ENCODE assay signal across 24 cellular contexts in the genomic region with DNA sequence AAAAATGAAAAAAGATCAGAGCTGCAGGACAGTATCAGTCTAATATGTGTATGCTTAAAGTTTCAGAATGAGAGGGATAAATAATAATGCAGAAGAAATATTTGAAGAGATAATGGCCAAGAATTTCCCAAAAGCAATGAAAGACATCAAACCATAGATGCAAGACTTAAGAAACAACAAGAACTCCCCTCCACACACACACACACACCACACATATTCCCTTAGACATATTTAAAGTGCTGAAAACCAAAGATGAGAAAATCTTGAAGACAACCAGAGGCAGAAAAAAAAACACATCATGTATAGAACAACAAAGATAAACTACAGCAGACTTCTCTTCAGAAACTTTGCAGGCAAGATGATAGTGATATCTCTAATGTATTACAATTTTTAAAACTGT.
DNase-seq lines count a peak whose midpoint lies in the region; ATAC-seq and TF ChIP-seq lines count a peak whose summit lies in the region.
"Had no signal": no experiment of that assay in that cellular context is flagged by ENCODE, and none has a peak within 500 bp of the region (broad histone marks: within the 10 kb centered on the region; RNA-seq: fewer than 3 reads in every experiment).

No MANE protein-coding gene starts in this region.

- H3K4me1 Mint-ChIP-seq in natural killer cell treated with Interleukin-12 subunit alpha and Interleukin-12 subunit beta and Interleukin-15 and Interleukin-18, amount 100 ng/mL, for 72 hours (ENCODE audit: low read depth in 2 of 2) = peaks cover 24 to 31% of the 10 kb centered on the region in 2 donors
- peaks cover 25 to 29% of the 10 kb centered on the region in 2 donors for H3K4me1 Mint-ChIP-seq in natural killer cell
- peaks cover 24% of the 10 kb centered on the region for H3K4me1 Mint-ChIP-seq in activated CD4-positive, alpha-beta memory T cell treated with anti-CD3 and anti-CD28 coated beads, Interleukin-2, amount 10 ng/mL, durations not matched to agents 7 days and 5 days
- H3K4me1 Mint-ChIP-seq in effector memory CD8-positive, alpha-beta T cell (ENCODE audit: low read depth in 2 of 2) = peaks cover 8 to 26% of the 10 kb centered on the region in 2 donors

- DNase-seq in natural killer cell treated with Interleukin-12 subunit alpha and Interleukin-12 subunit beta and Interleukin-15 and Interleukin-18, amount 100 ng/mL, for 72 hours (ENCODE audit: low spot score) = no peak
- DNase-seq in natural killer cell = no peak
- DNase-seq in activated CD4-positive, alpha-beta memory T cell treated with anti-CD3 and anti-CD28 coated beads, Interleukin-2, amount 10 ng/mL, durations not matched to agents 7 days and 5 days = no peak
- no peak for DNase-seq in effector memory CD8-positive, alpha-beta T cell
- no peak for DNase-seq in body of pancreas
- DNase-seq: activated effector memory CD4-positive, alpha-beta T cell treated with Interleukin-2 at 50 U/mL for 16 hours; aorta; central memory CD4-positive, alpha-beta T cell; COR-L47; DMS79; HFFc6; KG1; left ventricle myocardium superior; NCI-H1436; NCI-H2171; NCI-H524 treated with DMSO at 0.1 percent for 48 hours; psoas muscle; stimulated activated naive CD4-positive, alpha-beta T cell; thyroid gland had no signal

- peak overlapping the region; percentile 17 for H3K4me3 Mint-ChIP-seq in natural killer cell treated with Interleukin-12 subunit alpha and Interleukin-12 subunit beta and Interleukin-15 and Interleukin-18, amount 100 ng/mL, for 72 hours
- H3K4me3 Mint-ChIP-seq in natural killer cell = no peak overlapping the region
- no peak overlapping the region for H3K4me3 Mint-ChIP-seq in activated CD4-positive, alpha-beta memory T cell treated with anti-CD3 and anti-CD28 coated beads, Interleukin-2, amount 10 ng/mL, durations not matched to agents 7 days and 5 days
- H3K4me3 Mint-ChIP-seq in effector memory CD8-positive, alpha-beta T cell = peak overlapping the region in 1 of 2 donors; percentile 7
- H3K4me3 Mint-ChIP-seq: HFFc6, neural progenitor cell had no signal

- TF ChIP-seq CTCF in natural killer cell (IDR thresholded peaks at IDR 0.05) (no peak), body of pancreas (IDR thresholded peaks at IDR 0.05) (no peak)

- ATAC-seq in natural killer cell treated with Interleukin-12 subunit alpha and Interleukin-12 subunit beta and Interleukin-15 and Interleukin-18, amount 100 ng/mL, for 72 hours = no peak
- no peak for ATAC-seq in natural killer cell
- ATAC-seq in effector memory CD8-positive, alpha-beta T cell (replicated peaks) = no peak
- no peak for ATAC-seq in GM21717 (IDR thresholded peaks at IDR 0.05; ENCODE audit: unreplicated experiment)
- no peak for ATAC-seq in body of pancreas
- no peak for ATAC-seq in HG03439 (IDR thresholded peaks at IDR 0.05; ENCODE audit: unreplicated experiment)
- ATAC-seq: psoas muscle had no signal

- intact Hi-C loops in natural killer cell (cut with micrococcal nuclease) = no loop called here
- intact Hi-C loops in body of pancreas (cut with DNase I) = no loop called here

- CTCF ChIA-PET in activated CD4-positive, alpha-beta memory T cell treated with anti-CD3 and anti-CD28 coated beads, Interleukin-2, amount 10 ng/mL, durations not matched to agents 7 days and 5 days (lab: Charles Lee) = interaction anchor here (1.9 kb wide), 1 partner anchor 153 kb away, joined by 7 read pairs; no protein-coding TSS in a partner anchor

- POLR2A ChIA-PET in activated CD4-positive, alpha-beta memory T cell treated with anti-CD3 and anti-CD28 coated beads, Interleukin-2, amount 10 ng/mL, durations not matched to agents 7 days and 5 days (lab: Charles Lee) = no interaction called here

- peaks cover 29% of the 10 kb centered on the region for H3K36me3 Mint-ChIP-seq in natural killer cell treated with Interleukin-12 subunit alpha and Interleukin-12 subunit beta and Interleukin-15 and Interleukin-18, amount 100 ng/mL, for 72 hours
- peaks cover 12% of the 10 kb centered on the region for H3K36me3 Mint-ChIP-seq in natural killer cell
- peaks cover 47% of the 10 kb centered on the region for H3K36me3 Mint-ChIP-seq in activated CD4-positive, alpha-beta memory T cell treated with anti-CD3 and anti-CD28 coated beads, Interleukin-2, amount 10 ng/mL, durations not matched to agents 7 days and 5 days (ENCODE audit: low read depth)
- H3K36me3 Mint-ChIP-seq in effector memory CD8-positive, alpha-beta T cell (ENCODE audit: insufficient read depth) = no peaks in the 10 kb centered on the region

- peaks cover 7% of the 10 kb centered on the region for H3K4me1 ChIP-seq in body of pancreas

- peaks cover 6% of the 10 kb centered on the region for H3K9me3 Mint-ChIP-seq in natural killer cell treated with Interleukin-12 subunit alpha and Interleukin-12 subunit beta and Interleukin-15 and Interleukin-18, amount 100 ng/mL, for 72 hours
- H3K9me3 Mint-ChIP-seq in natural killer cell = peaks cover 0 to 9% of the 10 kb centered on the region in 2 donors
- peaks cover 30% of the 10 kb centered on the region for H3K9me3 Mint-ChIP-seq in activated CD4-positive, alpha-beta memory T cell treated with anti-CD3 and anti-CD28 coated beads, Interleukin-2, amount 10 ng/mL, durations not matched to agents 7 days and 5 days
- peaks cover 0 to 6% of the 10 kb centered on the region in 2 donors for H3K9me3 Mint-ChIP-seq in effector memory CD8-positive, alpha-beta T cell

- no peaks in the 10 kb centered on the region for H3K27me3 ChIP-seq in body of pancreas
- H3K27me3 ChIP-seq: neural progenitor cell, SJSA1, thyroid gland had no signal

- H3K4me3 ChIP-seq in body of pancreas = no peak overlapping the region
- H3K4me3 ChIP-seq: GM12878, neural progenitor cell, psoas muscle, SJSA1, thyroid gland had no signal

- H3K27ac Mint-ChIP-seq in natural killer cell treated with Interleukin-12 subunit alpha and Interleukin-12 subunit beta and Interleukin-15 and Interleukin-18, amount 100 ng/mL, for 72 hours = peak overlapping the region; percentile 75 to 92
- H3K27ac Mint-ChIP-seq in natural killer cell = peak overlapping the region in 1 of 2 donors; percentile 56
- peak overlapping the region; percentile 71 for H3K27ac Mint-ChIP-seq in activated CD4-positive, alpha-beta memory T cell treated with anti-CD3 and anti-CD28 coated beads, Interleukin-2, amount 10 ng/mL, durations not matched to agents 7 days and 5 days
- H3K27ac Mint-ChIP-seq in effector memory CD8-positive, alpha-beta T cell = peak overlapping the region; percentile 53 to 74
- H3K27ac Mint-ChIP-seq: HFFc6, neural progenitor cell had no signal

- H3K36me3 ChIP-seq in body of pancreas (replicated peaks in 1 of 2; ENCODE audit: insufficient read depth in 1 of 2, low read depth in 2 of 2) = no peaks in the 10 kb centered on the region
- H3K36me3 ChIP-seq: thyroid gland had no signal

- H3K9me3 ChIP-seq in body of pancreas = no peaks in the 10 kb centered on the region
- H3K9me3 ChIP-seq: thyroid gland had no signal

- H3K27ac ChIP-seq in body of pancreas = no peak overlapping the region
- H3K27ac ChIP-seq: neural progenitor cell, psoas muscle, SJSA1, thyroid gland had no signal

- TF ChIP-seq POLR2A in body of pancreas (IDR thresholded peaks at IDR 0.05) = no peak

- no peaks in the 10 kb centered on the region for H3K27me3 Mint-ChIP-seq in natural killer cell treated with Interleukin-12 subunit alpha and Interleukin-12 subunit beta and Interleukin-15 and Interleukin-18, amount 100 ng/mL, for 72 hours
- H3K27me3 Mint-ChIP-seq in natural killer cell (ENCODE audit: low read depth in 2 of 2) = no peaks in the 10 kb centered on the region
- H3K27me3 Mint-ChIP-seq in activated CD4-positive, alpha-beta memory T cell treated with anti-CD3 and anti-CD28 coated beads, Interleukin-2, amount 10 ng/mL, durations not matched to agents 7 days and 5 days = no peaks in the 10 kb centered on the region
- no peaks in the 10 kb centered on the region for H3K27me3 Mint-ChIP-seq in effector memory CD8-positive, alpha-beta T cell
